ENCODE assay signal across 23 cellular contexts in the genomic region with DNA sequence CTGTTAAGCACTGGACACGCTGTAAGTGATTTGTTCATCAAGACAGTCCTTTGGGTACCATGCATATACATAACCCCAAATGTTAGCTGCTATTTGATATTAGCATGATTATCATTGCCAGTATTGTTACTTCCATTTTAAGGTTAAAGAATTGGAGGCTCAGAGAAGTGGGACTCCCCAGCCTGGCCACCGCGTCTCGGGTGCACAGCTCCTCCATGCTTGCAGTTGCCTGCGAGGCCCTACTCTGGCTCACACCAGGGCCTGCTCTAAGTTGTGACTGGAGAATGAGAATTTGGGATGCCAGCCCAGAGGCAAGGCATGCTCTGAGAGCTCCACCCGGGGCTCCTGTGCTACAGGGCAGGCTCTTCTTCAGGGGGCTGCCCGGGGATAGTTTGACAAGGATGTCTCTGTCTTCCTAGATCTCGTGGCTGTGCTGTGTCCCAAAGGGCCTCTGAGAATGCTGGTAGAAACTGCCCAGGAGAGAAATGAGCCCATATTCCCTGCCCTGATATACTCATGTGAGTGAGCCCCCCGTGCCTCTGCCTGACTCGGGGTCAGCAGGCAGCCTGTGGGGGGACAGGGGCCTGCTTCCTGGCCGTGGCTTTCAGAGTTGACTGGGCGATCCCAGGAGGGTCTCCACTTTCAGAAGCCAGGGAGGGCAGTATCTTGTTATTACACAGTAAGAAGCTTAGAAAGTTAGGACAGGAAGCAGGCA. TPM values are rescaled to one million over a fixed set of nuclear protein-coding genes. Genes with fewer than 3 reads are reported as not detected.
DNase-seq lines count a peak whose midpoint lies in the region; TF ChIP-seq lines count a peak whose summit lies in the region.
"Had no signal": no experiment of that assay in that cellular context is flagged by ENCODE, and none has a peak within 500 bp of the region (broad histone marks: within the 10 kb centered on the region; RNA-seq: fewer than 3 reads in every experiment).

No MANE protein-coding gene starts in this region.

- in situ Hi-C loops in GM13977 (cut with MboI; ENCODE audit: low pct_unique_long_range_greater_than_20kb, low sequenced_read_pairs, unreplicated experiment) = no loop called here

- H3K27me3 Mint-ChIP-seq in CD14-positive monocyte (ENCODE audit: low read depth in 3 of 3) = peaks cover 0 to 4% (median 2%) of the 10 kb centered on the region in 3 donors
- H3K27me3 Mint-ChIP-seq: CD4-positive, alpha-beta T cell; CD8-positive, alpha-beta memory T cell had no signal

- no peak overlapping the region for H3K4me3 Mint-ChIP-seq in CD14-positive monocyte
- H3K4me3 Mint-ChIP-seq: CD4-positive, alpha-beta T cell; CD8-positive, alpha-beta memory T cell; HFFc6 had no signal

- peak; percentile 16 for DNase-seq in CD14-positive monocyte (ENCODE audit: low spot score)
- peak; percentile 59 for DNase-seq in mesenteric fat pad (ENCODE audit: low spot score)
- DNase-seq in posterior vena cava (ENCODE audit: low spot score) = peak; percentile 57
- DNase-seq in GM13977 (ENCODE audit: low spot score) = no peak
- DNase-seq in NCI-H69 (lab: John Stamatoyannopoulos, UW) = no peak
- no peak for DNase-seq in cerebellar nuclear complex (lab: John Stamatoyannopoulos, UW)
- DNase-seq: 8988T; ACHN; AML-193; BE2C; CD4-positive, alpha-beta T cell; CD8-positive, alpha-beta memory T cell; DMS 273 treated with DMSO at 0.1 percent for 48 hours; DMS79; EL; GDM1; GOT3; HFFc6 had no signal

- no peaks in the 10 kb centered on the region for H3K9me3 ChIP-seq in BLaER1
- H3K9me3 ChIP-seq: A549, BE2C, HAP-1 had no signal

- H3K4me2 ChIP-seq in BLaER1 = peak overlapping the region; percentile 61
- H3K4me2 ChIP-seq: A549 had no signal

- H3K4me1 Mint-ChIP-seq in CD14-positive monocyte = peaks cover 29% of the 10 kb centered on the region

- intact Hi-C loops in CD14-positive monocyte (cut with micrococcal nuclease) = no loop called here
- intact Hi-C loops in posterior vena cava (cut with DNase I) = no loop called here

- no peak overlapping the region; the same call in 1 of the 2 replicates for H3K9ac ChIP-seq in BLaER1

- peak overlapping the region in 1 of 7 donors; percentile 54 for H3K27ac Mint-ChIP-seq in CD14-positive monocyte
- H3K27ac Mint-ChIP-seq: CD4-positive, alpha-beta T cell; HFFc6 had no signal

- no peaks in the 10 kb centered on the region for H3K9me3 Mint-ChIP-seq in CD14-positive monocyte
- H3K9me3 Mint-ChIP-seq: CD4-positive, alpha-beta T cell; CD8-positive, alpha-beta memory T cell; HFFc6 had no signal

- H3K4me3 ChIP-seq in BLaER1 = no peak overlapping the region
- H3K4me3 ChIP-seq: A549, GM12878, HAP-1 had no signal

- peaks cover 84% of the 10 kb centered on the region for H3K4me1 ChIP-seq in BLaER1
- H3K4me1 ChIP-seq: A549, BE2C, HAP-1 had no signal

- H3K27me3 ChIP-seq in BLaER1 = no peaks in the 10 kb centered on the region
- H3K27me3 ChIP-seq: BE2C had no signal

- H3K36me3 Mint-ChIP-seq in CD14-positive monocyte = peaks cover 30 to 51% of the 10 kb centered on the region in 2 donors

- H3K36me3 ChIP-seq in BLaER1 = peaks cover 13% of the 10 kb centered on the region; the same call in 1 of the 2 replicates
- H3K36me3 ChIP-seq: BE2C had no signal

- H3K27ac ChIP-seq in BLaER1 = peak overlapping the region; percentile 63; the same call in 1 of the 2 replicates
- H3K27ac ChIP-seq: A549, C4-2B had no signal

- TF ChIP-seq CTCF in CD14-positive monocyte (IDR thresholded peaks at IDR 0.05) (no peak), GM13977 (IDR thresholded peaks at IDR 0.05; ENCODE audit: extremely low read depth, insufficient read depth, missing control alignments) (no peak)

- no peaks in the 10 kb centered on the region for H4K20me1 ChIP-seq in BLaER1

RNA-seq across cellular contexts. Expression of gene PSEN2, which starts 19.4 kb away (rescaled TPM):
- polyA plus RNA-seq in CD14-positive monocyte = 10 to 100 TPM; 11.4 to 11.8 TPM
- 30.9 TPM for total RNA-seq in mesenteric fat pad
- 10 to 100 TPM; 22.0 to 24.3 TPM for total RNA-seq in posterior vena cava

RNA-seq across cellular contexts. Expression of gene COQ8A, which starts 50.3 kb away (rescaled TPM):
- polyA plus RNA-seq in CD14-positive monocyte = 10 to 100 TPM; 33.1 to 38.2 TPM
- total RNA-seq in mesenteric fat pad (62.0 TPM), posterior vena cava (10 to 100 TPM; 15.4 to 21.1 TPM)

Comparison
In these comparisons a context has a peak if more than half of its experiments do, and no peak if none do; other contexts are left out.
1. DNase-seq: peak in CD14-positive monocyte (single experiment), mesenteric fat pad (single experiment) and posterior vena cava (single experiment); none in GM13977 (single experiment), NCI-H69 (single experiment) and cerebellar nuclear complex (0 of 2).